Comparison of ENCODE assay signal across 9 cellular contexts in the genomic region with DNA sequence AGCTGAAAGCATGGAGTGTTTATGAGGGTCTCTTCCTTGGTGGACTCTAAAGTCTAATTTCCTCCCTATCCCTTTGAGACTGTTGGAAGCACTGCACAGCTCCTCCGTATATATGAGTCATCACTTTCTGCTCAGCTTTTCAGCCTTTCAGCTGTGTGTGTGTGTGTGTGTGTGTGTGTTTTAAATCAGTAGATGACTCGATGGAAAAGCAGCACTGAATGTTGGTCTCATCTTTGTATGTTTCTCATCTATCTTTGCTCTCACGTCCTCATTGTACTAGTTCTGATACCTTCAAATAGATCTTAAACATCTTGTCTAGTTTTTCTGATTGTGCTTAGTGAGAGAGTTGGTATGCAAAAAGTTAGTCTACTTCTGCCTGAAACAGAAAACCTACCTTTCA.
A peak's percentile ranks its signal among the peaks of the same experiment; 100 is the strongest.
DNase-seq lines count a peak whose midpoint lies in the region; FAIRE-seq and TF ChIP-seq lines count a peak whose summit lies in the region.
"Had no signal": no experiment of that assay in that cellular context is flagged by ENCODE, and none has a peak within 500 bp of the region (broad histone marks: within the 10 kb centered on the region; RNA-seq: fewer than 3 reads in every experiment).

No MANE protein-coding gene starts in this region.

- H3K4me2 ChIP-seq in endothelial cell of umbilical vein (ENCODE audit: insufficient read depth, low read length): no peak overlapping the region

- H3K27me3 ChIP-seq in endothelial cell of umbilical vein (ENCODE audit: control insufficient read depth in 2 of 2, insufficient read depth in 2 of 2, low read length in 2 of 2) (no peaks in the 10 kb centered on the region), endodermal cell (ENCODE audit: control insufficient read depth, insufficient read depth, low read length, poor library complexity, severe bottlenecking) (no peaks in the 10 kb centered on the region)
- H3K27me3 ChIP-seq: Peyer's patch had no signal

- dilution Hi-C loops in endothelial cell of umbilical vein (cut with MboI; ENCODE audit: extremely low pct_ligation_motif_present, low sequenced_read_pairs): no loop called here

- no peaks in the 10 kb centered on the region for H4K20me1 ChIP-seq in endothelial cell of umbilical vein (replicated peaks; ENCODE audit: control insufficient read depth, extremely low read depth, insufficient read depth, low read length)

- peak overlapping the region; percentile 75 for H3K27ac Mint-ChIP-seq in osteocyte (ENCODE audit: unreplicated experiment)
- H3K27ac Mint-ChIP-seq in endodermal cell: no peak overlapping the region

- intact Hi-C loops in endothelial cell of umbilical vein (cut with micrococcal nuclease): no loop called here

- no peaks in the 10 kb centered on the region for H3K36me3 Mint-ChIP-seq in osteocyte (ENCODE audit: unreplicated experiment)
- no peaks in the 10 kb centered on the region for H3K36me3 Mint-ChIP-seq in endodermal cell (ENCODE audit: low read depth)

- H3K9me3 Mint-ChIP-seq in osteocyte (ENCODE audit: unreplicated experiment) (no peaks in the 10 kb centered on the region), endodermal cell (peaks cover 3% of the 10 kb centered on the region)

- H3K4me1 ChIP-seq in endothelial cell of umbilical vein (ENCODE audit: control insufficient read depth, extremely low read depth, insufficient read depth, low read length) (no peaks in the 10 kb centered on the region), endodermal cell (ENCODE audit: control insufficient read depth, insufficient read depth, low read length) (no peaks in the 10 kb centered on the region)
- H3K4me1 ChIP-seq: Peyer's patch had no signal

- DNase-seq in GM10248 (ENCODE audit: extremely low spot score) (peak; percentile 17), LHCN-M2 (ENCODE audit: low read depth) (peak; percentile 84), endothelial cell of umbilical vein (ENCODE audit: low read depth, low spot score) (peak; percentile 53), osteocyte (ENCODE audit: extremely low spot score, unreplicated experiment) (no peak), NCI-H187 treated with DMSO at 0.1 percent for 48 hours (lab: John Stamatoyannopoulos, UW) (no peak), endodermal cell (no peak), NCI-H748 treated with DMSO at 0.1 percent for 48 hours (lab: John Stamatoyannopoulos, UW) (no peak)
- DNase-seq in effector CD4-positive, alpha-beta T cell: no peak
- DNase-seq: Peyer's patch had no signal

- H3K4me3 ChIP-seq in endothelial cell of umbilical vein (replicated peaks in 1 of 3; ENCODE audit: insufficient read depth in 1 of 3, low read depth in 1 of 3, low read length in 3 of 3): no peak overlapping the region
- H3K4me3 ChIP-seq in endodermal cell (ENCODE audit: low read length): no peak overlapping the region
- H3K4me3 ChIP-seq: Peyer's patch had no signal

- H2AFZ ChIP-seq in endothelial cell of umbilical vein (ENCODE audit: low read depth, low read length): no peak overlapping the region

- no peaks in the 10 kb centered on the region for H3K9me1 ChIP-seq in endothelial cell of umbilical vein (replicated peaks; ENCODE audit: control insufficient read depth, extremely low read depth, insufficient read depth, low read length)

- H3K9me3 ChIP-seq in endothelial cell of umbilical vein (replicated peaks; ENCODE audit: control insufficient read depth, insufficient read depth, low read length): no peaks in the 10 kb centered on the region
- H3K9me3 ChIP-seq in endodermal cell (ENCODE audit: control insufficient read depth, low read length): no peaks in the 10 kb centered on the region
- H3K9me3 ChIP-seq: Peyer's patch had no signal

- no peak overlapping the region for H3K4me3 Mint-ChIP-seq in osteocyte (ENCODE audit: unreplicated experiment)
- no peak overlapping the region for H3K4me3 Mint-ChIP-seq in endodermal cell

- H3K36me3 ChIP-seq in endothelial cell of umbilical vein (ENCODE audit: control insufficient read depth in 2 of 2, extremely low read depth in 1 of 2, insufficient read depth in 2 of 2, low read length in 2 of 2) (no peaks in the 10 kb centered on the region), endodermal cell (ENCODE audit: control insufficient read depth, insufficient read depth, low read length) (no peaks in the 10 kb centered on the region)
- H3K36me3 ChIP-seq: Peyer's patch had no signal

- TF ChIP-seq CTCF in GM10248 (IDR thresholded peaks at IDR 0.05; ENCODE audit: control extremely low read depth, extremely low read depth, low read depth, missing control alignments) (no peak), endothelial cell of umbilical vein (IDR thresholded peaks at IDR 0.05; ENCODE audit: extremely low read depth in 1 of 2, insufficient read depth in 1 of 2, low read depth in 1 of 2, low read length in 2 of 2) (no peak), osteocyte (IDR thresholded peaks at IDR 0.05) (no peak), endodermal cell (conservative IDR thresholded peaks at IDR 0.05) (no peak)

- no peak overlapping the region for H3K9ac ChIP-seq in endothelial cell of umbilical vein (replicated peaks; ENCODE audit: extremely low read depth, insufficient read depth, low read length)
- no peak overlapping the region for H3K9ac ChIP-seq in endodermal cell (ENCODE audit: extremely low read depth, low read length, poor library complexity, severe bottlenecking)

- H3K27me3 Mint-ChIP-seq in osteocyte (ENCODE audit: unreplicated experiment) (no peaks in the 10 kb centered on the region), endodermal cell (ENCODE audit: insufficient read depth) (peaks cover 5% of the 10 kb centered on the region)

- H3K79me2 ChIP-seq in endothelial cell of umbilical vein (ENCODE audit: control insufficient read depth, insufficient read depth, low read length): no peaks in the 10 kb centered on the region

- peak; percentile 79 for FAIRE-seq in endothelial cell of umbilical vein (lab: Jason Lieb, UNC)

- no peak for TF ChIP-seq POLR2A in endothelial cell of umbilical vein (IDR thresholded peaks at IDR 0.05; ENCODE audit: low read depth, low read length)

- POLR2A ChIA-PET in GM10248 (lab: Yijun Ruan, JAX): no interaction called here
- POLR2A ChIA-PET in endothelial cell of umbilical vein (lab: Charles Lee): no interaction called here

- H3K27ac ChIP-seq in endothelial cell of umbilical vein (ENCODE audit: insufficient read depth, low read depth, low read length): no peak overlapping the region
- H3K27ac ChIP-seq in endodermal cell (ENCODE audit: low read depth, low read length): no peak overlapping the region
- H3K27ac ChIP-seq: Peyer's patch had no signal

- CTCF ChIA-PET in GM10248 (lab: Yijun Ruan, JAX): interaction anchor here (0.7 kb wide), 1 partner anchor 11 kb away, joined by 3 read pairs; no protein-coding TSS in a partner anchor
- CTCF ChIA-PET in endothelial cell of umbilical vein (lab: Charles Lee): interaction anchor here (0.8 to 1.1 kb wide), 3 partner anchors 11 to 177 kb away, joined by 3 read pairs; no protein-coding TSS in a partner anchor

- 100% methylated on average over 1 of the region's 3 CpGs; no CpG with 5 or more reads in 1 of the 2 experiments for WGBS in endodermal cell (ENCODE audit: insufficient coverage in 1 of 2, insufficient read length in 1 of 2), 2 experiments

- H3K4me1 Mint-ChIP-seq in osteocyte (ENCODE audit: unreplicated experiment) (peaks cover 30% of the 10 kb centered on the region), endodermal cell (no peaks in the 10 kb centered on the region)

- no TSS peak for BruUV-seq in endothelial cell of umbilical vein (replicated peaks; lab: Mats Ljungman, UMichigan)

TF ChIP-seq in endothelial cell of umbilical vein, 7 proteins besides CTCF, POLR2A, EP300 and RAD21:
- TF ChIP-seq JUN (IDR thresholded peaks at IDR 0.05; ENCODE audit: borderline replicate concordance, insufficient read depth, insufficient read length, low read depth) (peak; percentile 42), FOS (IDR thresholded peaks at IDR 0.05; ENCODE audit: borderline replicate concordance, insufficient read depth, low read length) (peak; percentile 74), GATA2 (IDR thresholded peaks at IDR 0.05; ENCODE audit: insufficient read depth, insufficient read length, low read depth, low read length) (no peak)

Comparison
In these comparisons a context has a peak if more than half of its experiments do, and no peak if none do; other contexts are left out.
1. DNase-seq: peak in GM10248 (single experiment), LHCN-M2 (single experiment) and endothelial cell of umbilical vein (single experiment); none in osteocyte (single experiment), NCI-H187 treated with DMSO at 0.1 percent for 48 hours (single experiment), effector CD4-positive, alpha-beta T cell (single experiment), endodermal cell (single experiment) and NCI-H748 treated with DMSO at 0.1 percent for 48 hours (single experiment).